ENCODE assay signal across 8 cellular contexts in the genomic region with DNA sequence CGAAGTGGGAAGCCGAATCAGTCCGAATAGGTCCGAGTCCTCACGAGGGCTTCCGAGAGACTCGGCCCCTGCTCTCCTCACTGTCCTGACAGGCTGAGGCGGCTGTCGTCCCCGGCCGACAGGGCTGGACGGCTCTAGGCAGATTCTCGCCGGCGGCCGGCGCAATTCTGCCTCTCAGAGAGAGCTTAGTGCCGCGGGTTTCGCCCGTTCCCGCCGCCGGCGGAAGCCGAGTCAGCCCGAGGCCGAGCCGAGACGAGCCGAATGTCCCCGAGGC. TPM values are rescaled to one million over a fixed set of nuclear protein-coding genes. Genes with fewer than 3 reads are reported as not detected.
DNase-seq lines count a peak whose midpoint lies in the region; ATAC-seq and TF ChIP-seq lines count a peak whose summit lies in the region.

No MANE protein-coding gene starts in this region.

- H2AFZ ChIP-seq in KMS-11 (ENCODE audit: low read depth): peak overlapping the region; percentile 74

- H3K4me3 ChIP-seq in AG04449 (ENCODE audit: low read depth, low read length) (peak overlapping the region; percentile 85), KMS-11 (IDR thresholded peaks at IDR 0.05; ENCODE audit: insufficient read depth, low read depth, low read length) (no peak overlapping the region)

- POLR2A ChIA-PET in AG04449 (lab: Yijun Ruan, JAX): interaction anchor here (0.8 to 1.5 kb wide), 3 partner anchors 11 to 53 kb away, joined by 3 to 9 read pairs (median 3); a partner anchor contains a TSS

- TF ChIP-seq CTCF in AG04449 (IDR thresholded peaks at IDR 0.05; ENCODE audit: insufficient read depth, low read length, missing control alignments) (no peak), KMS-11 (conservative IDR thresholded peaks at IDR 0.05; ENCODE audit: low read depth, low read length) (no peak), GM13977 (IDR thresholded peaks at IDR 0.05; ENCODE audit: extremely low read depth, insufficient read depth, missing control alignments) (no peak)

- H3K4me1 ChIP-seq in KMS-11 (ENCODE audit: low read depth, poor library complexity, severe bottlenecking): peaks cover 30% of the 10 kb centered on the region

- CTCF ChIA-PET in AG04449 (lab: Yijun Ruan, JAX): interaction anchor here (0.8 to 17.1 kb wide), 3 partner anchors 29 to 89 kb away, joined by 3 to 198 read pairs (median 4); no protein-coding TSS in a partner anchor

- no peaks in the 10 kb centered on the region for H3K27me3 ChIP-seq in KMS-11 (ENCODE audit: insufficient read depth, low read depth)

- ATAC-seq in naive B cell (ENCODE audit: low read depth in 2 of 2) (no peak), HG03432 (IDR thresholded peaks at IDR 0.05; ENCODE audit: unreplicated experiment) (no peak)

- in situ Hi-C loops in GM13977 (cut with MboI; ENCODE audit: low pct_unique_long_range_greater_than_20kb, low sequenced_read_pairs, unreplicated experiment): no loop called here

- no peak overlapping the region; the same call in 1 of the 2 replicates for H3K4me2 ChIP-seq in KMS-11

- no peaks in the 10 kb centered on the region for H3K9me3 Mint-ChIP-seq in naive B cell

- DNase-seq in AG04449 (ENCODE audit: low read depth, low spot score): no peak
- DNase-seq in naive B cell: no peak
- no peak for DNase-seq in GM13977 (ENCODE audit: low spot score)
- no peak for DNase-seq in GF-D8 (lab: John Stamatoyannopoulos, UW)
- DNase-seq in hippocampal formation (lab: John Stamatoyannopoulos, UW): no peak

- H4K20me1 ChIP-seq in KMS-11 (ENCODE audit: insufficient read depth): no peaks in the 10 kb centered on the region

- peak overlapping the region; percentile 100 for H3K27ac ChIP-seq in KMS-11
- peak overlapping the region; percentile 99 for H3K27ac ChIP-seq in cingulate gyrus (ENCODE audit: low read depth, low read length)

- H3K36me3 Mint-ChIP-seq in naive B cell: no peaks in the 10 kb centered on the region

- peaks cover 30 to 45% (median 40%) of the 10 kb centered on the region in 3 donors for H3K4me1 Mint-ChIP-seq in naive B cell

- H3K27ac Mint-ChIP-seq in naive B cell: peak overlapping the region; percentile 84 to 98 (median 94)

- H3K36me3 ChIP-seq in KMS-11 (ENCODE audit: insufficient read depth): no peaks in the 10 kb centered on the region

- H3K27me3 Mint-ChIP-seq in naive B cell: no peaks in the 10 kb centered on the region

- H3K79me2 ChIP-seq in KMS-11 (ENCODE audit: insufficient read depth, low read depth): peaks cover 52% of the 10 kb centered on the region

- H3K4me3 Mint-ChIP-seq in naive B cell: peak overlapping the region; percentile 89 to 98 (median 92)

- H3K9ac ChIP-seq in KMS-11: peak overlapping the region; percentile 99

RNA-seq across cellular contexts. Expression of a gene that starts 0.2 kb away (rescaled TPM):
- 10 to 100 TPM; 16.7 to 39.8 (median 24.7) TPM for polyA plus RNA-seq in naive B cell (ENCODE audit: low read depth in 6 of 6)

RNA-seq across cellular contexts. Expression of a gene that starts 0.3 kb away (rescaled TPM):
- 10 to 100 TPM; 31.5 to 41.0 (median 36.6) TPM for polyA plus RNA-seq in naive B cell (ENCODE audit: low read depth in 6 of 6)

RNA-seq across cellular contexts. Expression of a gene that starts 10.8 kb away (rescaled TPM):
- polyA plus RNA-seq in naive B cell (ENCODE audit: low read depth in 6 of 6): 1 to 10 TPM; 1.3 to 7.6 (median 3.3) TPM

RNA-seq across cellular contexts. Expression of a gene that starts 52.0 kb away (rescaled TPM):
- polyA plus RNA-seq in naive B cell (ENCODE audit: low read depth in 6 of 6): 100 to 1,000 TPM; 156 to 201 (median 164) TPM

RNA-seq across cellular contexts. Expression of a gene that starts 58.2 kb away (rescaled TPM):
- polyA plus RNA-seq in naive B cell (ENCODE audit: low read depth in 6 of 6): not detected
